ENCODE assay signal across 28 cellular contexts in the genomic region with DNA sequence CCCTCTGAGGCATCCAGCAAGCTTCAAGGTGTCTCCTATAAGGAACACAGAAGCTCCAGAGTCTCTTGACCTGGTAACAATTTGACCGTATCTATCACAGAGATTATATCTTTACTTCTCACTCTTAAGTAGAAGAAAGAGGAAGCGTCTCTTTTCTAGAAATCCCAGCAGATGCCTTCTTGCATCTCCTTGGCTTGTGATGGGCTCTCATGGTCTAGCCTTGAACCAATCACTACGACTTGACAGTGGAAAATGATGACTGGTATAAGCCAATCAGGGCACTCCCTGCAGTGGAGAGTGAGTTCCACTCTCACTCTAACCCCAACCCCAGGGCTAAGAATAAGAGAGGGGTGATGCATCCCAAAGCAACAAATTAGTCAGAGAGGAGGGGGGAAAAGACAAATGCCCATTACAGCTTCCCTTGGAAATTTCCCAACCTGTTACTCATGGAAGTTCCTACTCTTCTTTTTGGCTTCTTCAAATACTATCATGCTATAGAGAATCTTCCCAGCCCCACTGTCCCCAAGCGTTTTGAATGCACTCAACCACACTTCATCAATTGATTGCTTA.
DNase-seq lines count a peak whose midpoint lies in the region; ATAC-seq, FAIRE-seq and TF ChIP-seq lines count a peak whose summit lies in the region.
"Had no signal": no experiment of that assay in that cellular context is flagged by ENCODE, and none has a peak within 500 bp of the region (broad histone marks: within the 10 kb centered on the region; RNA-seq: fewer than 3 reads in every experiment).

No MANE protein-coding gene starts in this region.

- H3K27me3 ChIP-seq in breast epithelium (no peaks in the 10 kb centered on the region), keratinocyte (ENCODE audit: control insufficient read depth, extremely low read depth, insufficient read depth, low read length) (no peaks in the 10 kb centered on the region), heart right ventricle (peaks cover 0 to 4% (median 0%) of the 10 kb centered on the region in 7 donors)
- H3K27me3 ChIP-seq: esophagus squamous epithelium, left lung, vagina had no signal

- H3K4me1 ChIP-seq in breast epithelium (peaks cover 0 to 6% of the 10 kb centered on the region in 2 donors), keratinocyte (ENCODE audit: control insufficient read depth, extremely low read depth, insufficient read depth, low read length) (peaks cover 46% of the 10 kb centered on the region), heart right ventricle (peaks cover 0 to 22% (median 10%) of the 10 kb centered on the region in 9 donors)
- H3K4me1 ChIP-seq: HAP-1, vagina had no signal

- TF ChIP-seq POLR2A in breast epithelium (IDR thresholded peaks at IDR 0.05): no peak

- TF ChIP-seq CTCF in MCF 10A (IDR thresholded peaks at IDR 0.05; ENCODE audit: unreplicated experiment): no peak
- TF ChIP-seq CTCF in breast epithelium (IDR thresholded peaks at IDR 0.05): no peak
- TF ChIP-seq CTCF in RWPE1 (conservative IDR thresholded peaks at IDR 0.05; ENCODE audit: low read depth): no peak
- TF ChIP-seq CTCF in keratinocyte (optimal IDR thresholded peaks at IDR 0.05 in 1 of 3, IDR thresholded peaks at IDR 0.05 in 1 of 3, conservative IDR thresholded peaks at IDR 0.05 in 1 of 3; ENCODE audit: extremely low read depth in 1 of 3, insufficient read depth in 2 of 3, low read length in 3 of 3): no peak
- no peak for TF ChIP-seq CTCF in heart right ventricle (IDR thresholded peaks at IDR 0.05)

- H3K4me3 Mint-ChIP-seq in MCF 10A (ENCODE audit: unreplicated experiment): no peak overlapping the region
- H3K4me3 Mint-ChIP-seq: activated CD8-positive, alpha-beta T cell treated with anti-CD3 and anti-CD28 coated beads, Interleukin-2, amount 10 ng/mL, durations not matched to agents 7 days and 5 days; CD4-positive, alpha-beta memory T cell; endodermal cell; naive B cell; stimulated activated naive CD8-positive, alpha-beta T cell treated with anti-CD3 and anti-CD28 coated beads, Interleukin-15, Interleukin-2, amounts not matched to agents 100 ng/mL and 50 ng/mL, for 24 hours had no signal

- no peaks in the 10 kb centered on the region for H3K79me2 ChIP-seq in keratinocyte (ENCODE audit: control insufficient read depth, insufficient read depth, low read length)

- H3K36me3 ChIP-seq in breast epithelium (no peaks in the 10 kb centered on the region), keratinocyte (ENCODE audit: control insufficient read depth in 2 of 2, extremely low read depth in 1 of 2, insufficient read depth in 2 of 2, low read length in 2 of 2) (no peaks in the 10 kb centered on the region), heart right ventricle (no peaks in the 10 kb centered on the region)
- H3K36me3 ChIP-seq: esophagus squamous epithelium, HAP-1, left lung, vagina had no signal

- no peaks in the 10 kb centered on the region for H3K9me1 ChIP-seq in keratinocyte (ENCODE audit: control insufficient read depth, extremely low read depth, insufficient read depth, low read length)

- ATAC-seq in HG03442 (IDR thresholded peaks at IDR 0.05; ENCODE audit: unreplicated experiment) (no peak), heart right ventricle (no peak)
- ATAC-seq in activated CD4-positive, CD25-positive, alpha-beta regulatory T cell treated with anti-CD3 and anti-CD28 coated beads, Interleukin-2, amount 50 U/mL, for 24 hours: no peak
- ATAC-seq: activated CD8-positive, alpha-beta T cell treated with anti-CD3 and anti-CD28 coated beads, Interleukin-2, amount 10 ng/mL, durations not matched to agents 7 days and 5 days; activated naive CD4-positive, alpha-beta T cell treated with anti-CD3 and anti-CD28 coated beads, Interleukin-2, amount 50 U/mL, for 72 hours; left lung; Right ventricle myocardium inferior had no signal

- H3K27ac Mint-ChIP-seq in MCF 10A (ENCODE audit: low read depth, unreplicated experiment): peak overlapping the region; percentile 52
- H3K27ac Mint-ChIP-seq: activated CD8-positive, alpha-beta T cell treated with anti-CD3 and anti-CD28 coated beads, Interleukin-2, amount 10 ng/mL, durations not matched to agents 7 days and 5 days; activated naive CD4-positive, alpha-beta T cell treated with anti-CD3 and anti-CD28 coated beads, Interleukin-2, amount 50 U/mL, for 72 hours; activated T-helper 2 cell treated with anti-CD3 and anti-CD28 coated beads, Interferon-gamma antibody, Interleukin-2, Interleukin-4, amounts not matched to agents 10 μg/mL and 5 μg/mL and 100 μg/mL, durations not matched to agents 14 hours and 24 hours and 36 hours; CD4-positive, alpha-beta memory T cell; endodermal cell; stimulated activated naive CD8-positive, alpha-beta T cell treated with anti-CD3 and anti-CD28 coated beads, Interleukin-15, Interleukin-2, amounts not matched to agents 100 ng/mL and 50 ng/mL, for 24 hours had no signal

- intact Hi-C loops in MCF 10A (cut with micrococcal nuclease): no loop called here
- intact Hi-C loops in breast epithelium (cut with DNase I; ENCODE audit: low total_unique reads): no loop called here
- intact Hi-C loops in heart right ventricle (cut with DNase I): no loop called here

- no TSS peak for BruUV-seq in MCF 10A (replicated peaks; lab: Mats Ljungman, UMichigan)

- WGBS in heart right ventricle, 2 donors: 88% methylated on average over 4 of the region's 4 CpGs

- H3K4me3 ChIP-seq in breast epithelium (no peak overlapping the region), keratinocyte (ENCODE audit: control insufficient read depth in 2 of 3, extremely low read depth in 1 of 3, insufficient read depth in 2 of 3, low read depth in 1 of 3, low read length in 3 of 3) (peak overlapping the region in 1 of 3 experiments; percentile 39), heart right ventricle (no peak overlapping the region)
- H3K4me3 ChIP-seq: esophagus squamous epithelium, HAP-1, left lung, vagina had no signal

- POLR2A ChIA-PET in MCF 10A (lab: Yijun Ruan, JAX): no interaction called here
- POLR2A ChIA-PET in RWPE1 (lab: Yijun Ruan, JAX; ENCODE audit: low non-redundant PET): no interaction called here

- no peaks in the 10 kb centered on the region for H3K27me3 Mint-ChIP-seq in MCF 10A (ENCODE audit: insufficient read depth, unreplicated experiment)

- H4K20me1 ChIP-seq in keratinocyte (ENCODE audit: control insufficient read depth, extremely low read depth, insufficient read depth, low read length): no peaks in the 10 kb centered on the region

- peak overlapping the region; percentile 62 for H3K4me2 ChIP-seq in keratinocyte (ENCODE audit: control insufficient read depth, extremely low read depth, insufficient read depth, low read depth, low read length)
- H3K4me2 ChIP-seq: KMS-11 had no signal

- peaks cover 12% of the 10 kb centered on the region for H3K9me3 Mint-ChIP-seq in MCF 10A (ENCODE audit: unreplicated experiment)
- H3K9me3 Mint-ChIP-seq: stimulated activated naive CD8-positive, alpha-beta T cell treated with anti-CD3 and anti-CD28 coated beads, Interleukin-15, Interleukin-2, amounts not matched to agents 100 ng/mL and 50 ng/mL, for 24 hours had no signal

- H3K36me3 Mint-ChIP-seq in MCF 10A (ENCODE audit: insufficient read depth, unreplicated experiment): peaks cover 18% of the 10 kb centered on the region
- H3K36me3 Mint-ChIP-seq: activated naive CD4-positive, alpha-beta T cell treated with anti-CD3 and anti-CD28 coated beads, Interleukin-2, amount 50 U/mL, for 72 hours; CD4-positive, alpha-beta memory T cell had no signal

- peak; percentile 83 for FAIRE-seq in keratinocyte (lab: Jason Lieb, UNC)

- H3K4me1 Mint-ChIP-seq in MCF 10A (ENCODE audit: insufficient read depth, unreplicated experiment): peaks cover 38% of the 10 kb centered on the region
- H3K4me1 Mint-ChIP-seq: CD4-positive, alpha-beta memory T cell; endodermal cell; naive B cell had no signal

- peak overlapping the region; percentile 26 for H3K9ac ChIP-seq in keratinocyte (ENCODE audit: control insufficient read depth, extremely low read depth, insufficient read depth, low read length)
- H3K9ac ChIP-seq: KMS-11 had no signal

- no peaks in the 10 kb centered on the region for H3K9me3 ChIP-seq in breast epithelium
- H3K9me3 ChIP-seq in keratinocyte (ENCODE audit: control insufficient read depth, low read depth, low read length): peaks cover 5% of the 10 kb centered on the region
- H3K9me3 ChIP-seq in heart right ventricle: peaks cover 0 to 11% (median 0%) of the 10 kb centered on the region in 11 donors
- H3K9me3 ChIP-seq: esophagus squamous epithelium, HAP-1, left lung, vagina had no signal

- CTCF ChIA-PET in MCF 10A (lab: Yijun Ruan, JAX) (interaction anchor here (0.6 to 1.0 kb wide), 2 partner anchors 9 to 29 kb away, joined by 3 to 7 read pairs; no protein-coding TSS in a partner anchor), RWPE1 (lab: Yijun Ruan, JAX) (interaction anchor here (0.6 kb wide), 1 partner anchor 814 kb away, joined by 3 read pairs; no protein-coding TSS in a partner anchor)

- DNase-seq in MCF 10A (ENCODE audit: unreplicated experiment) (peak; percentile 6), breast epithelium (ENCODE audit: low spot score in 2 of 2) (no peak), RWPE1 (ENCODE audit: low spot score) (peak; percentile 11), keratinocyte (ENCODE audit: low read depth, low spot score) (peak; percentile 35), heart right ventricle (no peak), NCI-H510A (lab: John Stamatoyannopoulos, UW) (no peak)
- DNase-seq: activated CD8-positive, alpha-beta T cell treated with anti-CD3 and anti-CD28 coated beads, Interleukin-2, amount 10 ng/mL, durations not matched to agents 7 days and 5 days; aorta; caudate nucleus; CD4-positive, alpha-beta memory T cell; endodermal cell; esophagus squamous epithelium; left lung; naive B cell; NCI-H1105 treated with DMSO at 0.1 percent for 48 hours; NCI-H2081; NCI-H2227 treated with DMSO at 0.1 percent for 48 hours; NCI-H69; T-helper 2 cell had no signal

- H2AFZ ChIP-seq in keratinocyte (ENCODE audit: control insufficient read depth, low read length): no peak overlapping the region

- dilution Hi-C loops in keratinocyte (cut with MboI; ENCODE audit: extremely low pct_ligation_motif_present, low sequenced_read_pairs): no loop called here

- H3K27ac ChIP-seq in breast epithelium: no peak overlapping the region
- H3K27ac ChIP-seq in RWPE1: no peak overlapping the region; the same call in 1 of the 2 replicates
- H3K27ac ChIP-seq in keratinocyte (ENCODE audit: control insufficient read depth, insufficient read depth, low read length): peak overlapping the region; percentile 51
- H3K27ac ChIP-seq in heart right ventricle: no peak overlapping the region
- H3K27ac ChIP-seq: esophagus squamous epithelium, KMS-11, left lung, vagina had no signal

Comparison
In these comparisons a context has a peak if more than half of its experiments do, and no peak if none do; other contexts are left out.
1. DNase-seq: peak in MCF 10A (single experiment), RWPE1 (single experiment) and keratinocyte (single experiment); none in breast epithelium (0 of 2), heart right ventricle (0 of 2) and NCI-H510A (single experiment).